7 cellular contexts compared by ENCODE assay signal in the genomic region with DNA sequence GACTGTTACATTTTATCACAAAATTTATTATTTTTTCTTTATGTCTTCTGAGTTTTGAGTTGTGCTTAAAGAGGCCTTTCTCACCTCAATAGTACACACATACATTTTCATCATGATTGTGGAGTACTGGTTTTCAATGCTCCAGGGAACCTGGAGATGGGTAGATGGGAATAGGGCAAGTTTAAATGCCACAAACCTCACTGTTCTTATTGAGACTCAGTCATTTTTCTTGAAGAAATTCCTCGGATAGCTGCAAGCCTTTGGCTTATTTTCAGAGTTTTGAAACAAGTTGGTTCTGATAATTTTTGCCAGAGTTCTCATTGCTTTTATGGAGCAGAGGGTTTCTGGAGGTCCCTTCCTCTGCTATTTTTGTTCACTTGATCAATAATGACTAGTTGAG.
"Had no signal": no experiment of that assay in that cellular context is flagged by ENCODE, and none has a peak within 500 bp of the region (broad histone marks: within the 10 kb centered on the region; RNA-seq: fewer than 3 reads in every experiment).

No MANE protein-coding gene starts in this region.

- ATAC-seq: GM12878 had no signal

- H3K4me3 ChIP-seq: GM12878 had no signal

- FAIRE-seq: GM12878, GM12891, GM12892, GM18507, GM19239 had no signal

- DNase-seq: GDM1, GF-D8 had no signal
